In genomic region chr11:46617451-46618314, GRCh38 we compare ENCODE assay signal across 8 cellular contexts. TPM values are rescaled to one million over a fixed set of nuclear protein-coding genes. Genes with fewer than 3 reads are reported as not detected.
DNase-seq lines count a peak whose midpoint lies in the region; ATAC-seq, FAIRE-seq and TF ChIP-seq lines count a peak whose summit lies in the region.

TSS of gene ATG13 (plus strand) at chr11:46617553. CDS start at chr11:46644292, 26,739 bp downstream.

- peaks cover 17% of the 10 kb centered on the region for H3K4me1 ChIP-seq in effector memory CD4-positive, alpha-beta T cell (ENCODE audit: control insufficient read depth, insufficient read depth, low read length, poor library complexity, severe bottlenecking)
- H3K4me1 ChIP-seq in mesenchymal stem cell (ENCODE audit: control insufficient read depth, insufficient read depth, low read depth, low read length) = peaks cover 7% of the 10 kb centered on the region

- H3K27ac ChIP-seq in C4-2B (peak within 1 kb of the TSS; percentile 75), mesenchymal stem cell (ENCODE audit: low read length, poor library complexity, severe bottlenecking) (peak within 1 kb of the TSS; percentile 92)
- H3K27ac ChIP-seq in effector memory CD4-positive, alpha-beta T cell (ENCODE audit: insufficient read depth, low read length, poor library complexity, severe bottlenecking) = peak within 1 kb of the TSS; percentile 100

- H3K4me2 ChIP-seq in mesenchymal stem cell (ENCODE audit: low read length, poor library complexity, severe bottlenecking) = peak within 1 kb of the TSS; percentile 81

- peak within 1 kb of the TSS; percentile 80 for H2BK15ac ChIP-seq in mesenchymal stem cell (ENCODE audit: low read depth, poor library complexity, severe bottlenecking)

- peak; percentile 57 for ATAC-seq in HG03442 (IDR thresholded peaks at IDR 0.05; ENCODE audit: unreplicated experiment)

- H3K4me3 ChIP-seq in effector memory CD4-positive, alpha-beta T cell (ENCODE audit: insufficient read depth, low read depth, low read length, poor library complexity, severe bottlenecking) = peak within 1 kb of the TSS; percentile 100
- peak within 1 kb of the TSS; percentile 100 for H3K4me3 ChIP-seq in mesenchymal stem cell (ENCODE audit: insufficient read depth in 1 of 2, low read depth in 1 of 2, low read length in 2 of 2)

- H2BK5ac ChIP-seq in mesenchymal stem cell (ENCODE audit: low read depth, low read length, poor library complexity, severe bottlenecking) = peak within 1 kb of the TSS; percentile 82

- H3K36me3 ChIP-seq in effector memory CD4-positive, alpha-beta T cell (ENCODE audit: control insufficient read depth, insufficient read depth, low read length) = peaks cover 7% of the 10 kb centered on the region
- peaks cover 11 to 19% of the 10 kb centered on the region in 2 experiments for H3K36me3 ChIP-seq in mesenchymal stem cell (ENCODE audit: control insufficient read depth in 1 of 2, insufficient read depth in 2 of 2, low read depth in 1 of 2, low read length in 2 of 2)

- peak within 1 kb of the TSS; percentile 99 for H4K91ac ChIP-seq in mesenchymal stem cell (ENCODE audit: low read length)

- H3K27me3 ChIP-seq in effector memory CD4-positive, alpha-beta T cell (replicated peaks; ENCODE audit: control insufficient read depth, insufficient read depth, low read length, poor library complexity, severe bottlenecking) = no peaks in the 10 kb centered on the region
- H3K27me3 ChIP-seq in mesenchymal stem cell (ENCODE audit: control insufficient read depth in 1 of 2, insufficient read depth in 1 of 2, low read length in 2 of 2) = no peaks in the 10 kb centered on the region

- H2BK12ac ChIP-seq in mesenchymal stem cell (ENCODE audit: low read length in 2 of 2) = peak within 1 kb of the TSS in 1 of 2 experiments; percentile 18

- no peaks in the 10 kb centered on the region for H3K9me3 ChIP-seq in effector memory CD4-positive, alpha-beta T cell (ENCODE audit: control insufficient read depth, low read length)
- H3K9me3 ChIP-seq in mesenchymal stem cell (ENCODE audit: control insufficient read depth, low read length) = no peaks in the 10 kb centered on the region

- 2% methylated on average over 51 of the region's 52 CpGs for WGBS in mesenchymal stem cell

- H2AFZ ChIP-seq in mesenchymal stem cell (ENCODE audit: low read depth, low read length) = peak within 1 kb of the TSS; percentile 94

- H3K79me1 ChIP-seq in mesenchymal stem cell (replicated peaks; ENCODE audit: low read length, poor library complexity, severe bottlenecking) = peaks cover 14% of the 10 kb centered on the region

- H3K14ac ChIP-seq in mesenchymal stem cell (ENCODE audit: low read length in 2 of 2) = peak within 1 kb of the TSS; percentile 86 to 87

- DNase-seq in GM19239 (ENCODE audit: insufficient read length, low spot score) = peak; percentile 65
- DNase-seq in NCI-H82 (lab: John Stamatoyannopoulos, UW) = peak; percentile 91
- peak; percentile 90 for DNase-seq in activated CD8-positive, alpha-beta memory T cell treated with anti-CD3 and anti-CD28 coated beads for 24 hours
- peak; percentile 63 to 78 (median 72) for DNase-seq in effector memory CD4-positive, alpha-beta T cell
- DNase-seq in mesenchymal stem cell = peak; percentile 87
- peak; percentile 55 for DNase-seq in stimulated activated CD8-positive, alpha-beta memory T cell treated with anti-CD3 and anti-CD28 coated beads, Interleukin-12 subunit alpha, Interleukin-12 subunit beta, amount 100 ng/mL, for 24 hours (ENCODE audit: extremely low read depth)

- no peak for FAIRE-seq in GM19239 (lab: Jason Lieb, UNC)

- peak within 1 kb of the TSS in 1 of 2 experiments; percentile 99 for H3K23ac ChIP-seq in mesenchymal stem cell (ENCODE audit: low read length in 2 of 2)

- peak; percentile 87 for TF ChIP-seq CTCF in C4-2B (conservative IDR thresholded peaks at IDR 0.05)

- H2AK5ac ChIP-seq in mesenchymal stem cell (ENCODE audit: low read length, severe bottlenecking) = peak within 1 kb of the TSS; percentile 87

- H2BK120ac ChIP-seq in mesenchymal stem cell (ENCODE audit: low read depth, low read length) = no peak within 1 kb of the TSS

- H3K4ac ChIP-seq in mesenchymal stem cell (ENCODE audit: low read depth in 1 of 2, low read length in 2 of 2) = peak within 1 kb of the TSS; percentile 94 to 99

- H3K18ac ChIP-seq in mesenchymal stem cell (ENCODE audit: low read depth in 1 of 2, low read length in 2 of 2) = peak within 1 kb of the TSS; percentile 95 to 98

- peak within 1 kb of the TSS; percentile 100 for H3K9ac ChIP-seq in mesenchymal stem cell (ENCODE audit: low read length)

- peak within 1 kb of the TSS; percentile 100 for H4K8ac ChIP-seq in mesenchymal stem cell (ENCODE audit: low read length)

RNA-seq across cellular contexts. Expression of gene ATG13, which starts in this region (rescaled TPM):
- polyA plus RNA-seq in mesenchymal stem cell (2013, experiment 1 of 2) = 51.4 TPM
- 54.7 TPM for polyA plus RNA-seq in mesenchymal stem cell (2013, experiment 2 of 2)

Comparison
In these comparisons a context has a peak if more than half of its experiments do, and no peak if none do; other contexts are left out.
1. Peak in every context shown above with its lines: DNase-seq, ATAC-seq, H3K4me3 ChIP-seq and H3K27ac ChIP-seq.